In genomic region chr10:121516071-121516470, GRCh38 we compare ENCODE assay signal across 16 cellular contexts.
DNase-seq lines count a peak whose midpoint lies in the region; ATAC-seq and TF ChIP-seq lines count a peak whose summit lies in the region.
"Had no signal": no experiment of that assay in that cellular context is flagged by ENCODE, and none has a peak within 500 bp of the region (broad histone marks: within the 10 kb centered on the region; RNA-seq: fewer than 3 reads in every experiment).

No MANE protein-coding gene starts in this region.

- H3K27me3 ChIP-seq in MM.1S (replicated peaks; ENCODE audit: insufficient read depth, low read length) (no peaks in the 10 kb centered on the region), thyroid gland (no peaks in the 10 kb centered on the region)

- H3K4me1 ChIP-seq in MM.1S (ENCODE audit: low read length) (peaks cover 40% of the 10 kb centered on the region), thyroid gland (peaks cover 23 to 51% of the 10 kb centered on the region in 2 donors)

- H3K27ac Mint-ChIP-seq in activated CD8-positive, alpha-beta memory T cell treated with anti-CD3 and anti-CD28 coated beads, Interleukin-2, amount 10 ng/mL, durations not matched to agents 7 days and 5 days, result peak overlapping the region; percentile 65
- H3K27ac Mint-ChIP-seq in brain, result peak overlapping the region in 4 of 5 experiments; percentile 27 to 65 (median 42)
- no peak overlapping the region for H3K27ac Mint-ChIP-seq in activated T-helper 1 cell treated with anti-CD3 and anti-CD28 coated beads, Interleukin-12 subunit alpha, Interleukin-12 subunit beta, Interleukin-2, Interleukin-4 antibody, amounts not matched to agents 30 ng/mL and 10 ng/mL and 1 ng/mL, durations not matched to agents 14 hours and 24 hours and 36 hours

- no peaks in the 10 kb centered on the region for H3K9me2 ChIP-seq in MM.1S (replicated peaks; ENCODE audit: insufficient read depth, low read length)

- H2AFZ ChIP-seq in MM.1S (ENCODE audit: low read length), result no peak overlapping the region
- H2AFZ ChIP-seq: GM23248 had no signal

- H3K4me3 ChIP-seq in MM.1S (ENCODE audit: low read length) (peak overlapping the region; percentile 57), thyroid gland (replicated peaks in 1 of 3) (no peak overlapping the region)
- H3K4me3 ChIP-seq: GM23248 had no signal

- no peaks in the 10 kb centered on the region for H3K36me3 Mint-ChIP-seq in activated CD8-positive, alpha-beta memory T cell treated with anti-CD3 and anti-CD28 coated beads, Interleukin-2, amount 10 ng/mL, durations not matched to agents 7 days and 5 days
- H3K36me3 Mint-ChIP-seq in brain, result peaks cover 66% of the 10 kb centered on the region
- no peaks in the 10 kb centered on the region for H3K36me3 Mint-ChIP-seq in activated T-cell treated with anti-CD3 and anti-CD28 coated beads, Interleukin-2, amount 50 U/mL, for 4 hours (ENCODE audit: insufficient read depth)
- no peaks in the 10 kb centered on the region for H3K36me3 Mint-ChIP-seq in activated T-helper 1 cell treated with anti-CD3 and anti-CD28 coated beads, Interleukin-12 subunit alpha, Interleukin-12 subunit beta, Interleukin-2, Interleukin-4 antibody, amounts not matched to agents 30 ng/mL and 10 ng/mL and 1 ng/mL, durations not matched to agents 14 hours and 24 hours and 36 hours (ENCODE audit: low read depth)

- peak overlapping the region; percentile 72 for H3K9ac ChIP-seq in MM.1S (ENCODE audit: low read length)
- H3K9ac ChIP-seq: GM23248 had no signal

- H3K4me3 Mint-ChIP-seq in activated CD8-positive, alpha-beta memory T cell treated with anti-CD3 and anti-CD28 coated beads, Interleukin-2, amount 10 ng/mL, durations not matched to agents 7 days and 5 days, result peak overlapping the region; percentile 59
- H3K4me3 Mint-ChIP-seq in brain, result no peak overlapping the region
- no peak overlapping the region for H3K4me3 Mint-ChIP-seq in activated T-cell treated with anti-CD3 and anti-CD28 coated beads, Interleukin-2, amount 50 U/mL, for 4 hours
- H3K4me3 Mint-ChIP-seq in activated T-helper 1 cell treated with anti-CD3 and anti-CD28 coated beads, Interleukin-12 subunit alpha, Interleukin-12 subunit beta, Interleukin-2, Interleukin-4 antibody, amounts not matched to agents 30 ng/mL and 10 ng/mL and 1 ng/mL, durations not matched to agents 14 hours and 24 hours and 36 hours, result no peak overlapping the region

- peak overlapping the region; percentile 69 for H3K4me2 ChIP-seq in MM.1S (ENCODE audit: low read depth, low read length)

- H3K4me1 Mint-ChIP-seq in activated CD8-positive, alpha-beta memory T cell treated with anti-CD3 and anti-CD28 coated beads, Interleukin-2, amount 10 ng/mL, durations not matched to agents 7 days and 5 days, result peaks cover 16% of the 10 kb centered on the region
- peaks cover 45% of the 10 kb centered on the region for H3K4me1 Mint-ChIP-seq in brain
- H3K4me1 Mint-ChIP-seq in activated T-cell treated with anti-CD3 and anti-CD28 coated beads, Interleukin-2, amount 50 U/mL, for 4 hours (ENCODE audit: low read depth), result no peaks in the 10 kb centered on the region
- peaks cover 5% of the 10 kb centered on the region for H3K4me1 Mint-ChIP-seq in activated T-helper 1 cell treated with anti-CD3 and anti-CD28 coated beads, Interleukin-12 subunit alpha, Interleukin-12 subunit beta, Interleukin-2, Interleukin-4 antibody, amounts not matched to agents 30 ng/mL and 10 ng/mL and 1 ng/mL, durations not matched to agents 14 hours and 24 hours and 36 hours (ENCODE audit: low read depth)

- H3K36me3 ChIP-seq in MM.1S (replicated peaks; ENCODE audit: insufficient read depth, low read length) (no peaks in the 10 kb centered on the region), thyroid gland (no peaks in the 10 kb centered on the region)

- no peak for TF ChIP-seq POLR2A in thyroid gland (IDR thresholded peaks at IDR 0.05)

- TF ChIP-seq CTCF in MM.1S (IDR thresholded peaks at IDR 0.05; ENCODE audit: low read length), result no peak
- TF ChIP-seq CTCF in brain (conservative IDR thresholded peaks at IDR 0.05), result no peak
- TF ChIP-seq CTCF in thyroid gland (IDR thresholded peaks at IDR 0.05), result no peak

- H4K20me1 ChIP-seq in MM.1S (ENCODE audit: insufficient read depth, low read length), result no peaks in the 10 kb centered on the region

- peaks cover 36% of the 10 kb centered on the region for H3F3A ChIP-seq in MM.1S (ENCODE audit: insufficient read depth, low read length)

- DNase-seq in activated CD8-positive, alpha-beta memory T cell treated with anti-CD3 and anti-CD28 coated beads, Interleukin-2, amount 10 ng/mL, durations not matched to agents 7 days and 5 days, result no peak
- no peak for DNase-seq in activated CD8-positive, alpha-beta memory T cell treated with anti-CD3 and anti-CD28 coated beads, Interleukin-2, amount 50 U/mL, for 48 hours
- DNase-seq in MM.1S, result peak; percentile 64
- DNase-seq in thyroid gland, result no peak
- DNase-seq in NOMO-1 treated with DMSO at 0.1 percent for 48 hours (lab: John Stamatoyannopoulos, UW; ENCODE audit: unreplicated experiment), result no peak
- DNase-seq in activated T-cell treated with anti-CD3 and anti-CD28 coated beads, Interleukin-2, amount 50 U/mL, for 4 hours, result no peak
- no peak for DNase-seq in activated T-helper 1 cell treated with anti-CD3 and anti-CD28 coated beads, Interleukin-12 subunit alpha, Interleukin-12 subunit beta, Interleukin-2, Interleukin-4 antibody, amounts not matched to agents 30 ng/mL and 10 ng/mL and 1 ng/mL, durations not matched to agents 14 hours and 24 hours and 36 hours (ENCODE audit: low spot score)
- DNase-seq: 8988T, C1 segment of cervical spinal cord, Calu3, GM23248, NCI-H1930, NCI-H2171, NCI-H82 had no signal

- no peaks in the 10 kb centered on the region for H3K79me2 ChIP-seq in MM.1S (ENCODE audit: low read length)

- 54 to 65% methylated on average over 4 of the region's 4 CpGs for WGBS in thyroid gland, 2 donors

- intact Hi-C loops in thyroid gland (cut with DNase I), result no loop called here
- intact Hi-C loops in activated T-helper 1 cell treated with anti-CD3 and anti-CD28 coated beads, Interleukin-12 subunit alpha, Interleukin-12 subunit beta, Interleukin-2, Interleukin-4 antibody, amounts not matched to agents 30 ng/mL and 10 ng/mL and 1 ng/mL, durations not matched to agents 14 hours and 24 hours and 36 hours (cut with micrococcal nuclease), result no loop called here

- H3K9me3 Mint-ChIP-seq in activated CD8-positive, alpha-beta memory T cell treated with anti-CD3 and anti-CD28 coated beads, Interleukin-2, amount 10 ng/mL, durations not matched to agents 7 days and 5 days (ENCODE audit: low read depth), result no peaks in the 10 kb centered on the region
- H3K9me3 Mint-ChIP-seq in brain, result peaks cover 0 to 4% (median 0%) of the 10 kb centered on the region in 5 experiments
- no peaks in the 10 kb centered on the region for H3K9me3 Mint-ChIP-seq in activated T-cell treated with anti-CD3 and anti-CD28 coated beads, Interleukin-2, amount 50 U/mL, for 4 hours
- no peaks in the 10 kb centered on the region for H3K9me3 Mint-ChIP-seq in activated T-helper 1 cell treated with anti-CD3 and anti-CD28 coated beads, Interleukin-12 subunit alpha, Interleukin-12 subunit beta, Interleukin-2, Interleukin-4 antibody, amounts not matched to agents 30 ng/mL and 10 ng/mL and 1 ng/mL, durations not matched to agents 14 hours and 24 hours and 36 hours

- H3K9me3 ChIP-seq in MM.1S (replicated peaks; ENCODE audit: insufficient read depth, low read length) (no peaks in the 10 kb centered on the region), thyroid gland (no peaks in the 10 kb centered on the region)

- CTCF ChIA-PET in activated CD8-positive, alpha-beta memory T cell treated with anti-CD3 and anti-CD28 coated beads, Interleukin-2, amount 10 ng/mL, durations not matched to agents 7 days and 5 days (lab: Charles Lee), result no interaction called here

- no peak for ATAC-seq in activated CD8-positive, alpha-beta memory T cell treated with anti-CD3 and anti-CD28 coated beads, Interleukin-2, amount 10 ng/mL, durations not matched to agents 7 days and 5 days
- ATAC-seq in activated T-cell treated with anti-CD3 and anti-CD28 coated beads, Interleukin-2, amount 50 U/mL, for 4 hours, result no peak
- ATAC-seq: HepG2 had no signal

- peaks cover 4% of the 10 kb centered on the region for H3K27me3 Mint-ChIP-seq in activated CD8-positive, alpha-beta memory T cell treated with anti-CD3 and anti-CD28 coated beads, Interleukin-2, amount 10 ng/mL, durations not matched to agents 7 days and 5 days
- H3K27me3 Mint-ChIP-seq in brain, result no peaks in the 10 kb centered on the region
- no peaks in the 10 kb centered on the region for H3K27me3 Mint-ChIP-seq in activated T-cell treated with anti-CD3 and anti-CD28 coated beads, Interleukin-2, amount 50 U/mL, for 4 hours (ENCODE audit: low read depth)
- H3K27me3 Mint-ChIP-seq in activated T-helper 1 cell treated with anti-CD3 and anti-CD28 coated beads, Interleukin-12 subunit alpha, Interleukin-12 subunit beta, Interleukin-2, Interleukin-4 antibody, amounts not matched to agents 30 ng/mL and 10 ng/mL and 1 ng/mL, durations not matched to agents 14 hours and 24 hours and 36 hours (ENCODE audit: insufficient read depth), result no peaks in the 10 kb centered on the region

- peak overlapping the region; percentile 95 for H3K27ac ChIP-seq in MM.1S (ENCODE audit: low read length)
- peak overlapping the region; percentile 4 to 71 (median 42) for H3K27ac ChIP-seq in thyroid gland
- H3K27ac ChIP-seq: GM23248 had no signal
